8 cellular contexts compared by ENCODE assay signal in genomic region chr22:19607198-19608113, GRCh38.
DNase-seq lines count a peak whose midpoint lies in the region; ATAC-seq lines count a peak whose summit lies in the region.

No MANE protein-coding gene starts in this region.

- intact Hi-C loops in sciatic nerve (cut with DNase I), result no loop called here

- no peak overlapping the region for H2BK15ac ChIP-seq in mesendoderm (replicated peaks; ENCODE audit: low read depth)

- peak; percentile 52 for DNase-seq in HT-29 (ENCODE audit: low spot score)
- DNase-seq in SHP77 (lab: John Stamatoyannopoulos, UW), result peak; percentile 95 to 97
- DNase-seq in cerebellum (ENCODE audit: low spot score), result peak; percentile 76
- DNase-seq in sciatic nerve (ENCODE audit: low spot score), result no peak
- DNase-seq in T-helper 9 cell, result no peak
- no peak for DNase-seq in mesendoderm

- H3K56ac ChIP-seq in mesendoderm (ENCODE audit: low read length), result no peak overlapping the region

- no peaks in the 10 kb centered on the region for H3K79me2 ChIP-seq in mesendoderm (ENCODE audit: control insufficient read depth, insufficient read depth, low read length)

- no peak overlapping the region for H3K18ac ChIP-seq in mesendoderm (ENCODE audit: low read length)

- no peak overlapping the region for H2BK120ac ChIP-seq in mesendoderm (ENCODE audit: low read depth, low read length)

- no peak overlapping the region for H3K23ac ChIP-seq in mesendoderm (ENCODE audit: low read length)

- H4K5ac ChIP-seq in mesendoderm (ENCODE audit: low read length), result no peak overlapping the region

- no peak overlapping the region for H3K27ac ChIP-seq in mesendoderm (ENCODE audit: low read depth, low read length)

- H3K4me1 ChIP-seq in mesendoderm (ENCODE audit: control insufficient read depth, low read depth, low read length), result no peaks in the 10 kb centered on the region

- H4K8ac ChIP-seq in mesendoderm (ENCODE audit: low read depth, low read length), result no peak overlapping the region

- no peaks in the 10 kb centered on the region for H3K36me3 ChIP-seq in mesendoderm (ENCODE audit: control insufficient read depth, insufficient read depth, low read length)

- H3K79me1 ChIP-seq in mesendoderm (ENCODE audit: low read length), result no peaks in the 10 kb centered on the region

- H2AK5ac ChIP-seq in mesendoderm (ENCODE audit: low read length), result no peak overlapping the region

- H3K4me3 ChIP-seq in mesendoderm (ENCODE audit: low read length), result no peak overlapping the region

- no peak overlapping the region for H3K4ac ChIP-seq in mesendoderm (ENCODE audit: low read depth, low read length)

- WGBS in mesendoderm (ENCODE audit: extremely low coverage, insufficient coverage, low lambda C conversion rate), result no CpG with 5 or more reads among the region's 29 CpGs

- H2BK5ac ChIP-seq in mesendoderm (ENCODE audit: low read length), result no peak overlapping the region

- H3K27me3 ChIP-seq in mesendoderm (ENCODE audit: insufficient read depth, low read length, poor library complexity), result no peaks in the 10 kb centered on the region

- H3K9ac ChIP-seq in mesendoderm (ENCODE audit: low read length), result no peak overlapping the region

- peak; percentile 44 for ATAC-seq in sciatic nerve
- no peak for ATAC-seq in GM18868 (IDR thresholded peaks at IDR 0.05; ENCODE audit: unreplicated experiment)
- no peak for ATAC-seq in GM18511 (IDR thresholded peaks at IDR 0.05; ENCODE audit: unreplicated experiment)

- H3K4me2 ChIP-seq in mesendoderm (ENCODE audit: low read length), result no peak overlapping the region

Comparison
In these comparisons a context has a peak if more than half of its experiments do, and no peak if none do; other contexts are left out.
1. DNase-seq: peak in HT-29 (single experiment), SHP77 (2 of 2) and cerebellum (single experiment); none in sciatic nerve (single experiment), T-helper 9 cell (single experiment) and mesendoderm (single experiment).